Comparison of ENCODE assay signal across 2 cellular contexts in genomic region chr7:25839084-25839769, GRCh38.
A peak's percentile ranks its signal among the peaks of the same experiment; 100 is the strongest.
TF ChIP-seq lines count a peak whose summit lies in the region.

No MANE protein-coding gene starts in this region.

TF ChIP-seq in IMR-90, 13 proteins besides CTCF, POLR2A, EP300 and RAD21 (continued from another document):
- TF ChIP-seq ELK1 (IDR thresholded peaks at IDR 0.05; ENCODE audit: borderline replicate concordance, low read depth, low read length) (no peak), BHLHE40 (IDR thresholded peaks at IDR 0.05; ENCODE audit: low read depth, low read length) (no peak), MXI1 (IDR thresholded peaks at IDR 0.05; ENCODE audit: borderline replicate concordance, low read depth, low read length) (no peak), RCOR1 (IDR thresholded peaks at IDR 0.05; ENCODE audit: insufficient replicate concordance, low read length) (no peak), MAFK (IDR thresholded peaks at IDR 0.05; ENCODE audit: low read depth, low read length) (no peak), RFX5 (IDR thresholded peaks at IDR 0.05; ENCODE audit: low read depth, low read length) (no peak), CEBPB (IDR thresholded peaks at IDR 0.05; ENCODE audit: low read depth, low read length) (no peak)
- TF ChIP-seq, protein P1, sequence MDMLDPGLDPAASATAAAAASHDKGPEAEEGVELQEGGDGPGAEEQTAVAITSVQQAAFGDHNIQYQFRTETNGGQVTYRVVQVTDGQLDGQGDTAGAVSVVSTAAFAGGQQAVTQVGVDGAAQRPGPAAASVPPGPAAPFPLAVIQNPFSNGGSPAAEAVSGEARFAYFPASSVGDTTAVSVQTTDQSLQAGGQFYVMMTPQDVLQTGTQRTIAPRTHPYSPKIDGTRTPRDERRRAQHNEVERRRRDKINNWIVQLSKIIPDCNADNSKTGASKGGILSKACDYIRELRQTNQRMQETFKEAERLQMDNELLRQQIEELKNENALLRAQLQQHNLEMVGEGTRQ (IDR thresholded peaks at IDR 0.05; ENCODE audit: low read depth, low read length) = no peak

TF ChIP-seq in GM12878, 131 proteins besides CTCF, POLR2A, EP300 and RAD21:
- TF ChIP-seq, protein P2, sequence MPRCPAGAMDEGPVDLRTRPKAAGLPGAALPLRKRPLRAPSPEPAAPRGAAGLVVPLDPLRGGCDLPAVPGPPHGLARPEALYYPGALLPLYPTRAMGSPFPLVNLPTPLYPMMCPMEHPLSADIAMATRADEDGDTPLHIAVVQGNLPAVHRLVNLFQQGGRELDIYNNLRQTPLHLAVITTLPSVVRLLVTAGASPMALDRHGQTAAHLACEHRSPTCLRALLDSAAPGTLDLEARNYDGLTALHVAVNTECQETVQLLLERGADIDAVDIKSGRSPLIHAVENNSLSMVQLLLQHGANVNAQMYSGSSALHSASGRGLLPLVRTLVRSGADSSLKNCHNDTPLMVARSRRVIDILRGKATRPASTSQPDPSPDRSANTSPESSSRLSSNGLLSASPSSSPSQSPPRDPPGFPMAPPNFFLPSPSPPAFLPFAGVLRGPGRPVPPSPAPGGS (IDR thresholded peaks at IDR 0.05; ENCODE audit: borderline replicate concordance, insufficient read depth, low read depth, low read length, poor library complexity, severe bottlenecking) = no peak
- TF ChIP-seq MXI1 (IDR thresholded peaks at IDR 0.05; ENCODE audit: low read depth, low read length) (no peak), ATF7 (IDR thresholded peaks at IDR 0.05; ENCODE audit: low read depth) (peak; percentile 63)
